In the genomic region with DNA sequence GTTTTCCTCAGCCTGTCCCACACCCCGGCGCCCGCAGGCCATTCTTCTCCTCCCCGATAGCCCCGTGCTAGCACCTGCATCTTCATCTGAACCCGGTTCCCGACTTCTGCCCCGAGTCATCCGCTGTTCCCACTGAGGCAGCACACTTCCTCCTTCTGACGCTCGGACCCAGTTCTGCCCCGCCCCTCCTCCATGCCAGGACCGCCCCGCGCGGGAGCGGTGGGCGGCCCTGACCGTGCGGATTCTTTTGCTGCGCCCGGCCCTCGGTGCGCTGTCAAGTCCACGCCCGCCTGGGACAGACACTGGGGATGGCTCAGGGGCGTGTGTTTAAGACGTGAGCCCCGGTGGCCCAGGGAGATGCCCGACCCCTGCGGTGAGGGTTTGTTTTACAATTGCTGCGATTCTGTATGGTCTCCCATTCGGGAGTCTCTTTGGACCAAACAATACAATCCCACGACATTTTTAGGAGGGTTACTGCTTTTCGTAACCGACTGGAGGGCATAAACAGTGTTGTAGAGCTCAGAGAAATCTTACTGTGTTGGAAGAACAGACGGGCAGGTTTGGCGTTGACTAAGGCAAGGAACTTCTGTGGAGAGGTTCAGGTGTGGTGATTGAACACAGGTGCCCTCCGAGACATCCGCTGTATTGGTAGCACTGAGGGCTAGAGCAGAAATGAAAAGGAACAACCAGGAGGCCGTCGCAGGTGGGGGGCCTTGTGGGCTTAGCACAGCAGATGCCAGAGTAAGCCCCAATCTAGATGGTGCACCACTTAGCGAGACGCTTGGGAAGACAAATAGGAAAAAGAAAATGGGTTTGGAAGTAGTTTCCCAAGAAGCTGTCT, we compare ENCODE assay signal across 8 cellular contexts. TPM values are rescaled to one million over a fixed set of nuclear protein-coding genes. Genes with fewer than 3 reads are reported as not detected.
DNase-seq lines count a peak whose midpoint lies in the region; ATAC-seq lines count a peak whose summit lies in the region.

No MANE protein-coding gene starts in this region.

- peaks cover 45% of the 10 kb centered on the region for H3K36me3 Mint-ChIP-seq in activated T-cell treated with anti-CD3 and anti-CD28 coated beads, Interleukin-2, amount 50 U/mL, for 24 hours (ENCODE audit: low read depth)

- ATAC-seq in GM19463 (IDR thresholded peaks at IDR 0.05; ENCODE audit: unreplicated experiment) (peak; percentile 64), esophagus mucosa (peak; percentile 84)

- DNase-seq in Caki2 (ENCODE audit: low read depth) (peak; percentile 85), HK-2 (ENCODE audit: unreplicated experiment) (peak; percentile 79), OCI-M1 (lab: John Stamatoyannopoulos, UW) (peak; percentile 94), myocyte (ENCODE audit: low read depth) (peak; percentile 91)
- DNase-seq in activated T-cell treated with anti-CD3 and anti-CD28 coated beads, Interleukin-2, amount 50 U/mL, for 24 hours = peak; percentile 84
- peak; percentile 39 to 67 for DNase-seq in stimulated activated CD8-positive, alpha-beta memory T cell treated with anti-CD3 and anti-CD28 coated beads, Interleukin-7, amount 100 ng/mL, for 4 hours (ENCODE audit: low read depth in 2 of 2)

- in situ Hi-C loops in Caki2 (cut with HindIII; ENCODE audit: low pct_unique_long_range_greater_than_20kb, low sequenced_read_pairs) = no loop called here

- H3K4me3 Mint-ChIP-seq in activated T-cell treated with anti-CD3 and anti-CD28 coated beads, Interleukin-2, amount 50 U/mL, for 24 hours = peak overlapping the region; percentile 100

- no peaks in the 10 kb centered on the region for H3K9me3 Mint-ChIP-seq in activated T-cell treated with anti-CD3 and anti-CD28 coated beads, Interleukin-2, amount 50 U/mL, for 24 hours

- H3K27ac Mint-ChIP-seq in activated T-cell treated with anti-CD3 and anti-CD28 coated beads, Interleukin-2, amount 50 U/mL, for 24 hours = peak overlapping the region; percentile 100

- H3K4me1 Mint-ChIP-seq in activated T-cell treated with anti-CD3 and anti-CD28 coated beads, Interleukin-2, amount 50 U/mL, for 24 hours (ENCODE audit: low read depth) = peaks cover 51% of the 10 kb centered on the region

- H3K27me3 Mint-ChIP-seq in activated T-cell treated with anti-CD3 and anti-CD28 coated beads, Interleukin-2, amount 50 U/mL, for 24 hours = no peaks in the 10 kb centered on the region

RNA-seq across cellular contexts. Expression of gene PTPN23, which starts 0.7 kb away (rescaled TPM):
- total RNA-seq in Caki2 (2014; rRNA removed; shearing (Covaris generic); ENCODE audit: low replicate concordance) = 4.0 and 14.1 TPM in 2 replicates
- 26.1 TPM for total RNA-seq in esophagus mucosa
- 19.0 and 19.6 TPM in 2 replicates for total RNA-seq in myocyte
- polyA plus RNA-seq in myocyte (2012) = 41.7 TPM

Comparison
In these comparisons a context has a peak if more than half of its experiments do, and no peak if none do; other contexts are left out.
1. Peak in every context shown above with its lines: DNase-seq and ATAC-seq.